Comparison of ENCODE assay signal across 9 cellular contexts in the genomic region with DNA sequence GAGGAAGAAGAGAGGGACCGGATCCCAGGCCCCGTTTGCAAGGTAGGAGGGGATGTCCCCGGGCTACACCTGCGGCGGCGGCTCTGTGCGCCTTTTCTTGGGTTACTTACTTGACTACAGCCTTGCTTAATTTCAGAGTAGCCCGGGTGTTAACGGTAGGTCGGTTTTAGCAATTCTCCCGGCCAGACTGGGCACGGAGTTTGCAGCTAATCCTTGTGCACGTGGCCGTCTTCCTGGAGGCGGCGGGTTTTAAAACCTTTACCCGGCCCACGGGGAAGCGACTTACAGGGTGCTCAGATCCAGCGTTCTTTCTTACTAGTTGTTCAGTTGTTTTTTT. TPM values are rescaled to one million over a fixed set of nuclear protein-coding genes. Genes with fewer than 3 reads are reported as not detected.
DNase-seq lines count a peak whose midpoint lies in the region; ATAC-seq and TF ChIP-seq lines count a peak whose summit lies in the region.
"Had no signal": no experiment of that assay in that cellular context is flagged by ENCODE, and none has a peak within 500 bp of the region (broad histone marks: within the 10 kb centered on the region; RNA-seq: fewer than 3 reads in every experiment).

No MANE protein-coding gene starts in this region.

- peaks cover 30% of the 10 kb centered on the region for H3K4me1 Mint-ChIP-seq in activated T-cell treated with anti-CD3 and anti-CD28 coated beads, Interleukin-2, amount 50 U/mL, for 4 hours (ENCODE audit: low read depth)

- no peaks in the 10 kb centered on the region for H3K9me3 Mint-ChIP-seq in activated T-cell treated with anti-CD3 and anti-CD28 coated beads, Interleukin-2, amount 50 U/mL, for 4 hours
- H3K9me3 Mint-ChIP-seq: brain had no signal

- no peaks in the 10 kb centered on the region for H3K27me3 Mint-ChIP-seq in activated T-cell treated with anti-CD3 and anti-CD28 coated beads, Interleukin-2, amount 50 U/mL, for 4 hours (ENCODE audit: low read depth)

- peak; percentile 1 to 9 for ATAC-seq in activated T-cell treated with anti-CD3 and anti-CD28 coated beads, Interleukin-2, amount 50 U/mL, for 4 hours
- peak; percentile 15 for ATAC-seq in HG03039 (IDR thresholded peaks at IDR 0.05; ENCODE audit: unreplicated experiment)

- peaks cover 37% of the 10 kb centered on the region for H3K36me3 Mint-ChIP-seq in activated T-cell treated with anti-CD3 and anti-CD28 coated beads, Interleukin-2, amount 50 U/mL, for 4 hours (ENCODE audit: insufficient read depth)

- no peak for DNase-seq in activated T-cell treated with anti-CD3 and anti-CD28 coated beads, Interleukin-2, amount 50 U/mL, for 4 hours
- DNase-seq in activated T-cell treated with anti-CD3 and anti-CD28 coated beads, Interleukin-2, amount 50 U/mL, for 48 hours = no peak
- DNase-seq in ascending aorta (ENCODE audit: low spot score in 2 of 2) (no peak), lung microvascular endothelial cell (ENCODE audit: low read depth in 2 of 2) (peak; percentile 11 to 17), DMS79 treated with DMSO at 0.1 percent for 48 hours (lab: John Stamatoyannopoulos, UW) (no peak), NCI-H2081 (lab: John Stamatoyannopoulos, UW) (no peak), NCI-H1436 (lab: John Stamatoyannopoulos, UW) (no peak)

- H3K4me3 Mint-ChIP-seq in activated T-cell treated with anti-CD3 and anti-CD28 coated beads, Interleukin-2, amount 50 U/mL, for 4 hours = no peak overlapping the region
- H3K4me3 Mint-ChIP-seq: brain had no signal

- no peaks in the 10 kb centered on the region for H3K27me3 ChIP-seq in ascending aorta

- peak overlapping the region; percentile 85 to 87 for H3K27ac ChIP-seq in ascending aorta

- H3K36me3 ChIP-seq in ascending aorta = peaks cover 6 to 21% of the 10 kb centered on the region in 2 donors

- peak overlapping the region; percentile 89 to 93 for H3K4me3 ChIP-seq in ascending aorta

- intact Hi-C loops in ascending aorta (cut with DNase I) = loop anchor here (1.0 to 5.0 kb wide), 2 partner anchors 13 to 259 kb away; a partner anchor contains a TSS

- no peak for TF ChIP-seq CTCF in ascending aorta (IDR thresholded peaks at IDR 0.05)

- H3K4me1 ChIP-seq in ascending aorta = peaks cover 0 to 18% of the 10 kb centered on the region in 2 donors

- H3K9me3 ChIP-seq in ascending aorta = no peaks in the 10 kb centered on the region

RNA-seq across cellular contexts. Expression of a gene that starts 0.3 kb away (rescaled TPM):
- 100 to 1,000 TPM; 134 to 152 (median 138) TPM for total RNA-seq in activated T-cell treated with anti-CD3 and anti-CD28 coated beads, Interleukin-2, amount 50 U/mL, for 4 hours
- total RNA-seq in ascending aorta (8.5 TPM), lung microvascular endothelial cell (17.0 and 21.8 TPM in 2 replicates)

RNA-seq across cellular contexts. Expression of a gene that starts 0.5 kb away (rescaled TPM):
- total RNA-seq in activated T-cell treated with anti-CD3 and anti-CD28 coated beads, Interleukin-2, amount 50 U/mL, for 4 hours = 10 to 100 TPM; 45.3 to 50.1 (median 49.6) TPM
- total RNA-seq in ascending aorta (2.0 TPM), lung microvascular endothelial cell (23.1 and 27.6 TPM in 2 replicates)

RNA-seq across cellular contexts. Expression of a gene that starts 13.5 kb away (rescaled TPM):
- 10 to 100 TPM; 56.3 to 64.0 (median 61.7) TPM for total RNA-seq in activated T-cell treated with anti-CD3 and anti-CD28 coated beads, Interleukin-2, amount 50 U/mL, for 4 hours
- total RNA-seq in ascending aorta = 30.5 TPM
- total RNA-seq in lung microvascular endothelial cell = 15.9 and 22.8 TPM in 2 replicates

Comparison
In these comparisons a context has a peak if more than half of its experiments do, and no peak if none do; other contexts are left out.
1. DNase-seq: peak in lung microvascular endothelial cell (2 of 2); none in activated T-cell treated with anti-CD3 and anti-CD28 coated beads, Interleukin-2, amount 50 U/mL, for 4 hours (single experiment), activated T-cell treated with anti-CD3 and anti-CD28 coated beads, Interleukin-2, amount 50 U/mL, for 48 hours (0 of 2), ascending aorta (0 of 2), DMS79 treated with DMSO at 0.1 percent for 48 hours (single experiment), NCI-H2081 (0 of 2) and NCI-H1436 (single experiment).